8 cellular contexts compared by ENCODE assay signal in genomic region chrX:71533514-71533849, GRCh38. TPM values are rescaled to one million over a fixed set of nuclear protein-coding genes. Genes with fewer than 3 reads are reported as not detected.
DNase-seq lines count a peak whose midpoint lies in the region; TF ChIP-seq lines count a peak whose summit lies in the region.

No MANE protein-coding gene starts in this region.

- in situ Hi-C loops in GM13976 (cut with MboI; ENCODE audit: low sequenced_read_pairs, unreplicated experiment), result no loop called here

- H3K9ac ChIP-seq in KMS-11 (peak overlapping the region; percentile 89), mucosa of rectum (ENCODE audit: low read depth in 1 of 2, low read length in 2 of 2) (peak overlapping the region; percentile 89 to 93)

- DNase-seq in chondrocyte (ENCODE audit: low spot score) (no peak), SHP77 (lab: John Stamatoyannopoulos, UW) (no peak), NCI-H2081 (lab: John Stamatoyannopoulos, UW) (no peak), GM13976 (ENCODE audit: low spot score) (no peak)
- DNase-seq in activated effector memory CD4-positive, alpha-beta T cell treated with Interleukin-2 at 50 U/mL for 16 hours, result no peak

- H3K27me3 Mint-ChIP-seq in chondrocyte (ENCODE audit: low read depth), result no peaks in the 10 kb centered on the region

- H3K4me3 ChIP-seq in KMS-11 (IDR thresholded peaks at IDR 0.05; ENCODE audit: insufficient read depth, low read depth, low read length) (no peak overlapping the region), mucosa of rectum (ENCODE audit: low read length in 2 of 2) (peak overlapping the region; percentile 89 to 98)

- H3K9me3 ChIP-seq in mucosa of rectum (ENCODE audit: control insufficient read depth in 2 of 2, low read length in 2 of 2), result no peaks in the 10 kb centered on the region

- peaks cover 14% of the 10 kb centered on the region for H3K9me3 Mint-ChIP-seq in chondrocyte (ENCODE audit: low read depth)

- H3K27ac ChIP-seq in 22Rv1 (peak overlapping the region; percentile 86), KMS-11 (peak overlapping the region; percentile 89), mucosa of rectum (ENCODE audit: low read depth in 2 of 2, low read length in 2 of 2) (peak overlapping the region; percentile 91 to 93)

- H3K36me3 ChIP-seq in KMS-11 (ENCODE audit: insufficient read depth), result peaks cover 13% of the 10 kb centered on the region
- H3K36me3 ChIP-seq in mucosa of rectum (ENCODE audit: control insufficient read depth in 2 of 2, insufficient read depth in 2 of 2, low read length in 2 of 2), result peaks cover 4 to 8% of the 10 kb centered on the region in 2 donors

- H4K20me1 ChIP-seq in KMS-11 (ENCODE audit: insufficient read depth), result peaks cover 30% of the 10 kb centered on the region

- no peak overlapping the region for H2AFZ ChIP-seq in KMS-11 (ENCODE audit: low read depth)

- H3K4me1 ChIP-seq in KMS-11 (ENCODE audit: low read depth, poor library complexity, severe bottlenecking) (peaks cover 36% of the 10 kb centered on the region), mucosa of rectum (ENCODE audit: control insufficient read depth in 2 of 2, insufficient read depth in 2 of 2, low read length in 2 of 2) (peaks cover 0 to 3% of the 10 kb centered on the region in 2 donors)

- H3K27ac Mint-ChIP-seq in chondrocyte (ENCODE audit: unreplicated experiment), result peak overlapping the region; percentile 98

- H3K27me3 ChIP-seq in KMS-11 (ENCODE audit: insufficient read depth, low read depth), result no peaks in the 10 kb centered on the region
- H3K27me3 ChIP-seq in mucosa of rectum (ENCODE audit: control insufficient read depth in 2 of 2, insufficient read depth in 2 of 2, low read length in 2 of 2), result no peaks in the 10 kb centered on the region

- peaks cover 23% of the 10 kb centered on the region for H3K4me1 Mint-ChIP-seq in chondrocyte (ENCODE audit: low read depth)

- H3K79me2 ChIP-seq in KMS-11 (ENCODE audit: insufficient read depth, low read depth), result peaks cover 56% of the 10 kb centered on the region

- no peak for TF ChIP-seq CTCF in 22Rv1 (IDR thresholded peaks at IDR 0.05)
- TF ChIP-seq CTCF in KMS-11 (conservative IDR thresholded peaks at IDR 0.05; ENCODE audit: low read depth, low read length), result no peak
- no peak for TF ChIP-seq CTCF in chondrocyte (IDR thresholded peaks at IDR 0.05)
- no peak for TF ChIP-seq CTCF in GM13976 (IDR thresholded peaks at IDR 0.05; ENCODE audit: borderline replicate concordance, control extremely low read depth, extremely low read depth, insufficient read depth, missing control alignments)

- H3K36me3 Mint-ChIP-seq in chondrocyte (ENCODE audit: low read depth), result no peaks in the 10 kb centered on the region

- H3K4me3 Mint-ChIP-seq in chondrocyte (ENCODE audit: unreplicated experiment), result peak overlapping the region; percentile 90

- H3K4me2 ChIP-seq in KMS-11, result peak overlapping the region; percentile 99; the same call in 1 of the 2 replicates

RNA-seq across cellular contexts. Expression of gene OGT, which starts 0.6 kb away (rescaled TPM):
- 108 to 138 TPM (median 138 TPM) in 3 replicates for total RNA-seq in chondrocyte

RNA-seq across cellular contexts. Expression of gene GCNA, which starts 44.8 kb away (rescaled TPM):
- 3.1 to 4.2 TPM (median 3.2 TPM) in 3 replicates for total RNA-seq in chondrocyte
